Comparison of ENCODE assay signal across 37 cellular contexts in genomic region chr11:89119426-89119825, GRCh38. TPM values are rescaled to one million over a fixed set of nuclear protein-coding genes. Genes with fewer than 3 reads are reported as not detected.
"Had no signal": no experiment of that assay in that cellular context is flagged by ENCODE, and none has a peak within 500 bp of the region (broad histone marks: within the 10 kb centered on the region; RNA-seq: fewer than 3 reads in every experiment).

No MANE protein-coding gene starts in this region.

- H3K4me1 Mint-ChIP-seq: mesothelial cell of epicardium; naive thymus-derived CD4-positive, alpha-beta T cell; nephron progenitor cell; stimulated activated effector memory CD8-positive, alpha-beta T cell treated with anti-CD3 and anti-CD28 coated beads, Interleukin-12 subunit alpha, Interleukin-12 subunit beta, amount 100 ng/mL, for 72 hours had no signal

- H3K27me3 Mint-ChIP-seq: dendritic cell treated with granulocyte-macrophage colony-stimulating factor and Interleukin-4, amounts not matched to agents 40 ng/mL and 50 ng/mL, for 4 days; effector memory CD8-positive, alpha-beta T cell; naive thymus-derived CD4-positive, alpha-beta T cell had no signal

- DNase-seq: colonic mucosa; effector memory CD8-positive, alpha-beta T cell; foreskin fibroblast; gastrocnemius medialis; head of caudate nucleus; kidney; mesenchymal stem cell; naive thymus-derived CD4-positive, alpha-beta T cell; nephron progenitor cell; pancreas; stimulated activated CD4-positive, alpha-beta T cell treated with anti-CD3 and anti-CD28 coated beads, Interleukin-2, amount 100 ng/mL, for 24 hours; stimulated activated CD4-positive, alpha-beta T cell treated with anti-CD3 and anti-CD28 coated beads, Interleukin-4, amount 100 ng/mL, for 24 hours; stimulated activated naive CD4-positive, alpha-beta T cell treated with Interleukin-2 at 50 U/mL for 16 hours; stomach; thyroid gland had no signal

- H3K36me3 Mint-ChIP-seq: naive thymus-derived CD4-positive, alpha-beta T cell; stimulated activated effector memory CD8-positive, alpha-beta T cell treated with anti-CD3 and anti-CD28 coated beads, Interleukin-12 subunit alpha, Interleukin-12 subunit beta, amount 100 ng/mL, for 72 hours had no signal

- H3K9me3 Mint-ChIP-seq: dendritic cell treated with granulocyte-macrophage colony-stimulating factor and Interleukin-4, amounts not matched to agents 40 ng/mL and 50 ng/mL, for 4 days had no signal

- FAIRE-seq: endometrium, kidney, pancreas had no signal

- H3K27me3 ChIP-seq: colonic mucosa, gastrocnemius medialis, neutrophil, pancreas, right atrium auricular region, stomach, thyroid gland, vagina had no signal

- H3K27ac ChIP-seq: colonic mucosa, gastrocnemius medialis, neutrophil, pancreas, right atrium auricular region, stomach, thyroid gland, vagina had no signal

- H3K4me3 ChIP-seq: colonic mucosa, gastrocnemius medialis, lung, pancreas, right atrium auricular region, stomach, thyroid gland, vagina had no signal

- H3K4me3 Mint-ChIP-seq: dendritic cell treated with granulocyte-macrophage colony-stimulating factor and Interleukin-4, amounts not matched to agents 40 ng/mL and 50 ng/mL, for 4 days; effector memory CD8-positive, alpha-beta T cell; mesothelial cell of epicardium; naive thymus-derived CD4-positive, alpha-beta T cell; nephron progenitor cell; stimulated activated effector memory CD8-positive, alpha-beta T cell treated with anti-CD3 and anti-CD28 coated beads, Interleukin-12 subunit alpha, Interleukin-12 subunit beta, amount 100 ng/mL, for 72 hours had no signal

- H3K36me3 ChIP-seq: colonic mucosa, gastrocnemius medialis, neutrophil, pancreas, right atrium auricular region, stomach, thyroid gland, vagina had no signal

- H3K27ac Mint-ChIP-seq: dendritic cell treated with granulocyte-macrophage colony-stimulating factor and Interleukin-4, amounts not matched to agents 40 ng/mL and 50 ng/mL, for 4 days; effector memory CD8-positive, alpha-beta T cell; mesothelial cell of epicardium; naive thymus-derived CD4-positive, alpha-beta T cell; nephron progenitor cell; stimulated activated effector memory CD8-positive, alpha-beta T cell treated with anti-CD3 and anti-CD28 coated beads, Interleukin-12 subunit alpha, Interleukin-12 subunit beta, amount 100 ng/mL, for 72 hours had no signal

- H3K9me3 ChIP-seq: colonic mucosa, gastrocnemius medialis, neutrophil, pancreas, right atrium auricular region, stomach, thyroid gland, vagina had no signal

- H3K4me1 ChIP-seq: colonic mucosa, gastrocnemius medialis, pancreas, right atrium auricular region, stomach, thyroid gland, vagina had no signal

RNA-seq across cellular contexts. Expression of gene GRM5, which starts 53.6 kb away (rescaled TPM):
- total RNA-seq: colonic mucosa; gastrocnemius medialis; left lobe of liver; liver; naive thymus-derived CD4-positive, alpha-beta T cell; right atrium auricular region; skeletal muscle tissue; ureter; vagina had no signal
- polyA plus RNA-seq: liver; naive thymus-derived CD4-positive, alpha-beta T cell; stomach had no signal

RNA-seq across cellular contexts. Expression of gene TYR, which starts 58.2 kb away (rescaled TPM):
- total RNA-seq: chondrocyte; colonic mucosa; gastrocnemius medialis; glomerular endothelial cell; kidney; left lobe of liver; liver; lung; mesothelial cell of epicardium; mucosa of gallbladder; naive thymus-derived CD4-positive, alpha-beta T cell; omental fat pad; pancreas; posterior vena cava; pulmonary artery endothelial cell; right atrium auricular region; sciatic nerve; skeletal muscle tissue; stomach; subcutaneous adipose tissue; temporal lobe; thyroid gland; ureter; vagina had no signal
- polyA plus RNA-seq: esophagus; liver; lung; naive thymus-derived CD4-positive, alpha-beta T cell; pancreas; stomach had no signal
